ENCODE assay signal across 1 cellular context in genomic region chr2:171712051-171712450, GRCh38.
A peak's percentile ranks its signal among the peaks of the same experiment; 100 is the strongest.
TF ChIP-seq lines count a peak whose summit lies in the region.

No MANE protein-coding gene starts in this region.

TF ChIP-seq in HEK293, 187 proteins besides CTCF, POLR2A, EP300 and RAD21 (continued from another document):
- TF ChIP-seq SALL2 (tag by site-specific recombination; IDR thresholded peaks at IDR 0.05; ENCODE audit: borderline replicate concordance) = no peak
- TF ChIP-seq IKZF3 (tag by site-specific recombination; IDR thresholded peaks at IDR 0.05) = peak; percentile 91
- no peak for TF ChIP-seq ZNF391 (tag by site-specific recombination; IDR thresholded peaks at IDR 0.05; ENCODE audit: borderline replicate concordance, low read depth)
- TF ChIP-seq GFI1B (tag by site-specific recombination; IDR thresholded peaks at IDR 0.05) = no peak
- no peak for TF ChIP-seq PRDM1 (tag by site-specific recombination; IDR thresholded peaks at IDR 0.05)
- TF ChIP-seq SCRT1 (tag by site-specific recombination; IDR thresholded peaks at IDR 0.05; ENCODE audit: borderline replicate concordance) = no peak
- no peak for TF ChIP-seq ZFP41 (tag by site-specific recombination; IDR thresholded peaks at IDR 0.05; ENCODE audit: borderline replicate concordance)
- TF ChIP-seq ZNF37A (tag by site-specific recombination; IDR thresholded peaks at IDR 0.05) = no peak
- no peak for TF ChIP-seq TRIM28 (IDR thresholded peaks at IDR 0.05; ENCODE audit: borderline replicate concordance, low read length)
- TF ChIP-seq ZNF514 (tag by site-specific recombination; IDR thresholded peaks at IDR 0.05) = no peak
- TF ChIP-seq EGR2 (tag by site-specific recombination; IDR thresholded peaks at IDR 0.05; ENCODE audit: low read depth) = no peak
- no peak for TF ChIP-seq ZNF169 (tag by site-specific recombination; IDR thresholded peaks at IDR 0.05)
- peak; percentile 25; the same call in 1 of the 2 replicates for TF ChIP-seq BCL6B (tag by site-specific recombination; IDR thresholded peaks at IDR 0.05)
- TF ChIP-seq ZNF513 (tag by site-specific recombination; IDR thresholded peaks at IDR 0.05) = no peak
- TF ChIP-seq ZNF544 (tag by site-specific recombination; IDR thresholded peaks at IDR 0.05) = no peak
- no peak for TF ChIP-seq ZNF148 (tag by site-specific recombination; IDR thresholded peaks at IDR 0.05; ENCODE audit: borderline replicate concordance)
- TF ChIP-seq HIC1 (tag by site-specific recombination; IDR thresholded peaks at IDR 0.05) = peak; percentile 70
- TF ChIP-seq HOXA7 (CRISPR knock-in tag; IDR thresholded peaks at IDR 0.05; ENCODE audit: borderline replicate concordance) = no peak
- TF ChIP-seq ZNF416 (tag by site-specific recombination; IDR thresholded peaks at IDR 0.05) = no peak
- TF ChIP-seq ZNF121 (tag by site-specific recombination; IDR thresholded peaks at IDR 0.05) = no peak
TF ChIP-seq in HEK293: peak in this region for 26.
